Comparison of ENCODE assay signal across 8 cellular contexts in the genomic region with DNA sequence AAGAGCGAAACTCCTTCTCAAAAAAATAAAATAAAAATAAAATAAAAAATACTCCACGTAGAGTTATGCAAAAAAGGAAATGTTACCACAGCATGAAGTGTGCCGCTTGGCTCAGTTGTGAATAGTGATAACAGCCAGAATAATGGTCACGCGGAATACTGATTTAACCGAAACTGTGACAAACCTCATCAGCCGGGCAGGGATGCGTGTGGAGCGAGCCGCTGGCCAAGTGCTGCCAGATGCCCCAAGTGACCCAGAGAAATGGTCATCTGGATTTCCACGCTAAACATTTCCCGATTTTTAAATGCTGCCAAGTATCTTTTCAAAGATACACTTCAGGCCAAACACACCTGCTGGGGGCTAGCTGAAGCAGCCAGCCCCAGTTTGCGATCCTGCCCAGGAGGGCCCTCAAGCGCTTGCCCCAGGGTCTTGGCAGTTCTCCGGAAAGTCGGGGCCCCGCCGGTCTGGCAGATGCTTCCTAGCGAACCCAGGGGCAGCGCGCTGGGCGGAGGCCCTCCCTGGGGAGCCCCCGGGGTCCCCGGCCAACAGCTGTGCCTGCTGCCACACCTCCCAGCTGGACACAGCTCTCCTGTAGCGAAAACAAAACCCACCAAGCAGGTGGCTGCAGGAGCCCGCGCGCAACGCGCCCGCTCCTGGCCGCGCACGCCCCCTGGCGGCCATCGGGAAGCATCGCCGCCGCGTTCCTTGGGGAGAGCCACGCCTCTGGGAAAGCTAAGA. TPM values are rescaled to one million over a fixed set of nuclear protein-coding genes. Genes with fewer than 3 reads are reported as not detected.
DNase-seq lines count a peak whose midpoint lies in the region; ATAC-seq and TF ChIP-seq lines count a peak whose summit lies in the region.

No MANE protein-coding gene starts in this region.

- TF ChIP-seq POLR2A in adrenal gland (IDR thresholded peaks at IDR 0.05), result no peak

- H3K79me2 ChIP-seq in SU-DHL-6 (ENCODE audit: insufficient read depth, low read length), result no peaks in the 10 kb centered on the region

- no peaks in the 10 kb centered on the region for H3K27me3 ChIP-seq in SU-DHL-6 (ENCODE audit: low read length)
- H3K27me3 ChIP-seq in adrenal gland, result no peaks in the 10 kb centered on the region
- no peaks in the 10 kb centered on the region for H3K27me3 ChIP-seq in right atrium auricular region

- H3K27ac ChIP-seq in SU-DHL-6 (ENCODE audit: low read depth, low read length), result no peak overlapping the region
- no peak overlapping the region for H3K27ac ChIP-seq in adrenal gland
- peak overlapping the region in 1 of 2 donors; percentile 48 for H3K27ac ChIP-seq in right atrium auricular region

- H3K9me2 ChIP-seq in SU-DHL-6 (replicated peaks; ENCODE audit: insufficient read depth, low read length), result no peaks in the 10 kb centered on the region

- 27 to 45% (median 33%) methylated on average over 22 to 41 of the region's 41 CpGs for WGBS in adrenal gland, 4 donors

- intact Hi-C loops in adrenal gland (cut with DNase I), result loop anchor here in 1 of 2 donors (2.0 to 10.0 kb wide), 2 partner anchors 93 to 293 kb away; no protein-coding TSS in a partner anchor

- H3K9me3 ChIP-seq in SU-DHL-6 (ENCODE audit: insufficient read depth, low read length) (no peaks in the 10 kb centered on the region), adrenal gland (replicated peaks in 1 of 3) (no peaks in the 10 kb centered on the region), right atrium auricular region (no peaks in the 10 kb centered on the region)

- H3K4me3 ChIP-seq in SU-DHL-6 (ENCODE audit: insufficient read depth, low read length, poor library complexity, severe bottlenecking) (no peak overlapping the region), adrenal gland (peak overlapping the region in 2 of 4 donors; percentile 7 to 52), right atrium auricular region (peak overlapping the region in 1 of 2 donors; percentile 45)

- peaks cover 0 to 15% of the 10 kb centered on the region in 2 donors for H3K4me1 ChIP-seq in adrenal gland (replicated peaks in 1 of 2)
- H3K4me1 ChIP-seq in right atrium auricular region, result peaks cover 0 to 14% of the 10 kb centered on the region in 2 donors

- H3F3A ChIP-seq in SU-DHL-6 (ENCODE audit: insufficient read depth), result no peaks in the 10 kb centered on the region

- no peak overlapping the region for H2AFZ ChIP-seq in SU-DHL-6 (ENCODE audit: low read depth, low read length, severe bottlenecking)

- H3K9ac ChIP-seq in SU-DHL-6 (ENCODE audit: low read length), result peak overlapping the region; percentile 33; the same call in 1 of the 2 replicates

- H3K36me3 ChIP-seq in SU-DHL-6 (ENCODE audit: low read length) (no peaks in the 10 kb centered on the region), adrenal gland (replicated peaks in 1 of 2) (no peaks in the 10 kb centered on the region), right atrium auricular region (no peaks in the 10 kb centered on the region)

- H3K4me2 ChIP-seq in SU-DHL-6 (ENCODE audit: low read depth, low read length, poor library complexity, severe bottlenecking), result peak overlapping the region; percentile 43

- DNase-seq in Daoy (ENCODE audit: low read depth) (peak; percentile 73), Kasumi-1 (lab: John Stamatoyannopoulos, UW) (peak; percentile 52 to 60), adrenal gland (peak; percentile 42 to 80 (median 71)), right atrium auricular region (ENCODE audit: low spot score) (peak; percentile 76), renal cortical epithelial cell (ENCODE audit: low read depth) (peak; percentile 42)

- no peaks in the 10 kb centered on the region for H4K20me1 ChIP-seq in SU-DHL-6 (ENCODE audit: low read depth, low read length)

- TF ChIP-seq CTCF in SU-DHL-6 (IDR thresholded peaks at IDR 0.05; ENCODE audit: insufficient read depth, low read length, poor library complexity, severe bottlenecking) (peak; percentile 94), adrenal gland (IDR thresholded peaks at IDR 0.05) (peak; percentile 79 to 99 (median 94)), right atrium auricular region (IDR thresholded peaks at IDR 0.05) (peak; percentile 97 to 99)

- ATAC-seq in GM21717 (IDR thresholded peaks at IDR 0.05; ENCODE audit: unreplicated experiment) (peak; percentile 60), HG03565 (IDR thresholded peaks at IDR 0.05; ENCODE audit: unreplicated experiment) (no peak)

RNA-seq across cellular contexts. Expression of a gene that starts 35.1 kb away (rescaled TPM):
- 63.9 and 75.6 TPM in 2 replicates for total RNA-seq in Daoy (2014; rRNA removed; shearing (Covaris generic))
- total RNA-seq in adrenal gland (10 to 100 TPM; 33.7 to 57.7 (median 43.9) TPM), right atrium auricular region (10 to 100 TPM; 16.6 to 25.9 TPM), renal cortical epithelial cell (75.6 and 242 TPM in 2 replicates)
- polyA plus RNA-seq in adrenal gland, result 10 to 100 TPM; 13.5 to 32.0 (median 17.0) TPM
